Comparison of ENCODE assay signal across 10 cellular contexts in genomic region chr11:128208329-128209220, GRCh38.
DNase-seq lines count a peak whose midpoint lies in the region; ATAC-seq and TF ChIP-seq lines count a peak whose summit lies in the region.
"Had no signal": no experiment of that assay in that cellular context is flagged by ENCODE, and none has a peak within 500 bp of the region (broad histone marks: within the 10 kb centered on the region; RNA-seq: fewer than 3 reads in every experiment).

No MANE protein-coding gene starts in this region.

- peaks cover 27% of the 10 kb centered on the region for H3F3A ChIP-seq in PC-3 (ENCODE audit: low read length, unreplicated experiment)

- H3K9ac ChIP-seq in PC-3 (ENCODE audit: low read length), result peak overlapping the region; percentile 85
- H3K9ac ChIP-seq in fibroblast of lung (ENCODE audit: insufficient read depth, low read length), result no peak overlapping the region

- WGBS in psoas muscle, 3 donors, result 32 to 37% (median 34%) methylated on average over 6 of the region's 6 CpGs

- intact Hi-C loops in Calu3 (cut with micrococcal nuclease; ENCODE audit: unreplicated experiment) (loop anchor here (1.0 to 2.0 kb wide), 3 partner anchors 28 to 240 kb away; no protein-coding TSS in a partner anchor), PC-3 (cut with micrococcal nuclease) (loop anchor here (1.0 to 5.0 kb wide), 6 partner anchors 28 to 1434 kb away; no protein-coding TSS in a partner anchor), psoas muscle (cut with DNase I) (no loop called here)

- H3K4me2 ChIP-seq in PC-3 (ENCODE audit: low read length), result peak overlapping the region; percentile 88
- H3K4me2 ChIP-seq in fibroblast of lung (ENCODE audit: extremely low read depth, insufficient read depth, low read length), result no peak overlapping the region

- DNase-seq in Calu3 (peak; percentile 46), PC-3 (peak; percentile 99), fibroblast of lung (ENCODE audit: low read depth in 2 of 2) (peak; percentile 96 to 98), psoas muscle (no peak)
- DNase-seq in activated CD4-positive, CD25-positive, alpha-beta regulatory T cell (lab: John Stamatoyannopoulos, UW), result no peak
- no peak for DNase-seq in activated T-cell treated with anti-CD3 and anti-CD28 coated beads, Interleukin-2, amount 50 U/mL, for 4 hours
- DNase-seq: NCI-H510A treated with DMSO at 0.1 percent for 48 hours; stimulated activated CD4-positive, alpha-beta T cell treated with anti-CD3 and anti-CD28 coated beads, Interleukin-12 subunit alpha, Interleukin-12 subunit beta, amount 100 ng/mL, for 4 hours had no signal

- no peaks in the 10 kb centered on the region for H3K9me2 ChIP-seq in PC-3 (replicated peaks; ENCODE audit: low read length)

- ATAC-seq in PC-3 (peak; percentile 59), psoas muscle (peak in 3 of 4 donors; percentile 57 to 63 (median 59)), HG02588 (IDR thresholded peaks at IDR 0.05; ENCODE audit: unreplicated experiment) (no peak), GM18909 (IDR thresholded peaks at IDR 0.05; ENCODE audit: poor library complexity, unreplicated experiment) (no peak)
- ATAC-seq in activated T-cell treated with anti-CD3 and anti-CD28 coated beads, Interleukin-2, amount 50 U/mL, for 4 hours, result no peak

- H3K79me2 ChIP-seq in PC-3 (ENCODE audit: low read length), result no peaks in the 10 kb centered on the region
- no peaks in the 10 kb centered on the region for H3K79me2 ChIP-seq in fibroblast of lung (ENCODE audit: control insufficient read depth, insufficient read depth, low read length)

- no peaks in the 10 kb centered on the region for H4K20me1 ChIP-seq in PC-3 (ENCODE audit: low read length)
- no peaks in the 10 kb centered on the region for H4K20me1 ChIP-seq in fibroblast of lung (ENCODE audit: control insufficient read depth, extremely low read depth, insufficient read depth, low read length)

- H3K4me3 ChIP-seq in PC-3 (ENCODE audit: low read length) (peak overlapping the region; percentile 59), fibroblast of lung (replicated peaks in 1 of 4; ENCODE audit: control extremely low read depth in 1 of 4, insufficient read depth in 1 of 4, low read depth in 3 of 4, low read length in 4 of 4) (no peak overlapping the region), psoas muscle (no peak overlapping the region)

- H3K4me1 Mint-ChIP-seq in Calu3 (ENCODE audit: low read depth, unreplicated experiment), result peaks cover 34% of the 10 kb centered on the region
- no peaks in the 10 kb centered on the region for H3K4me1 Mint-ChIP-seq in activated T-cell treated with anti-CD3 and anti-CD28 coated beads, Interleukin-2, amount 50 U/mL, for 4 hours (ENCODE audit: low read depth)

- H3K27ac ChIP-seq in PC-3 (ENCODE audit: low read length) (peak overlapping the region; percentile 97), fibroblast of lung (ENCODE audit: insufficient read depth, low read length) (no peak overlapping the region), psoas muscle (no peak overlapping the region)

- peak overlapping the region; percentile 100 for H3K27ac Mint-ChIP-seq in Calu3 (ENCODE audit: unreplicated experiment)

- H3K36me3 ChIP-seq in PC-3 (ENCODE audit: low read depth, low read length), result 0 out of 2 replicates have a peak, but pooled peaks cover 6% of the 10 kb centered on the region
- no peaks in the 10 kb centered on the region for H3K36me3 ChIP-seq in fibroblast of lung (ENCODE audit: control insufficient read depth, insufficient read depth, low read length)
- no peaks in the 10 kb centered on the region for H3K36me3 ChIP-seq in psoas muscle (ENCODE audit: insufficient read depth in 1 of 2, low read depth in 1 of 2)

- H2AFZ ChIP-seq in PC-3 (ENCODE audit: low read length) (no peak overlapping the region), fibroblast of lung (ENCODE audit: low read length) (no peak overlapping the region)

- H3K4me1 ChIP-seq in PC-3 (ENCODE audit: insufficient read depth, low read length) (peaks cover 51% of the 10 kb centered on the region), fibroblast of lung (ENCODE audit: control insufficient read depth, extremely low read depth, insufficient read depth, low read length) (peaks cover 18% of the 10 kb centered on the region), psoas muscle (no peaks in the 10 kb centered on the region)

- H3K36me3 Mint-ChIP-seq in Calu3 (ENCODE audit: insufficient read depth, unreplicated experiment), result peaks cover 28% of the 10 kb centered on the region
- H3K36me3 Mint-ChIP-seq in activated T-cell treated with anti-CD3 and anti-CD28 coated beads, Interleukin-2, amount 50 U/mL, for 4 hours (ENCODE audit: insufficient read depth), result peaks cover 1% of the 10 kb centered on the region

- CTCF ChIA-PET in Calu3 (lab: Charles Lee) (interaction anchor here (0.6 kb wide), 2 partner anchors 300 to 622 kb away, joined by 3 to 5 read pairs; no protein-coding TSS in a partner anchor), PC-3 (lab: Charles Lee) (no interaction called here)

- no peaks in the 10 kb centered on the region for H3K27me3 Mint-ChIP-seq in Calu3 (ENCODE audit: unreplicated experiment)
- H3K27me3 Mint-ChIP-seq in activated T-cell treated with anti-CD3 and anti-CD28 coated beads, Interleukin-2, amount 50 U/mL, for 4 hours (ENCODE audit: low read depth), result no peaks in the 10 kb centered on the region

- no peaks in the 10 kb centered on the region for H3K9me3 Mint-ChIP-seq in Calu3 (ENCODE audit: low read depth, unreplicated experiment)
- peaks cover 8% of the 10 kb centered on the region for H3K9me3 Mint-ChIP-seq in activated T-cell treated with anti-CD3 and anti-CD28 coated beads, Interleukin-2, amount 50 U/mL, for 4 hours

- H3K4me3 Mint-ChIP-seq in Calu3 (ENCODE audit: low read depth, unreplicated experiment), result peak overlapping the region; percentile 36
- no peak overlapping the region for H3K4me3 Mint-ChIP-seq in activated T-cell treated with anti-CD3 and anti-CD28 coated beads, Interleukin-2, amount 50 U/mL, for 4 hours

- POLR2A ChIA-PET in PC-3 (lab: Charles Lee; ENCODE audit: unreplicated experiment), result interaction anchor here (0.6 to 1.2 kb wide), 5 partner anchors 71 to 446 kb away, joined by 3 to 7 read pairs (median 3); no protein-coding TSS in a partner anchor

- H3K9me3 ChIP-seq in PC-3 (ENCODE audit: low read length) (no peaks in the 10 kb centered on the region), fibroblast of lung (ENCODE audit: control insufficient read depth, insufficient read depth, low read depth, low read length) (no peaks in the 10 kb centered on the region), psoas muscle (no peaks in the 10 kb centered on the region)

- TSS peak; percentile 66 for BruUV-seq in Calu3 (replicated peaks; lab: Mats Ljungman, UMichigan)
- TSS peak; percentile 67 for BruUV-seq in PC-3 (replicated peaks; lab: Mats Ljungman, UMichigan)

- no peak for TF ChIP-seq CTCF in Calu3 (IDR thresholded peaks at IDR 0.05; ENCODE audit: unreplicated experiment)
- TF ChIP-seq CTCF in PC-3 (conservative IDR thresholded peaks at IDR 0.05; ENCODE audit: low read depth, low read length), result no peak
- TF ChIP-seq CTCF in fibroblast of lung (conservative IDR thresholded peaks at IDR 0.05 in 1 of 2, IDR thresholded peaks at IDR 0.05 in 1 of 2; ENCODE audit: low read depth in 1 of 2, low read length in 2 of 2), result no peak
- TF ChIP-seq CTCF in psoas muscle (IDR thresholded peaks at IDR 0.05), result no peak

- H3K27me3 ChIP-seq in PC-3 (ENCODE audit: low read length) (no peaks in the 10 kb centered on the region), fibroblast of lung (ENCODE audit: control insufficient read depth, insufficient read depth, low read length) (no peaks in the 10 kb centered on the region), psoas muscle (ENCODE audit: insufficient read depth in 3 of 3, low read length in 2 of 3) (no peaks in the 10 kb centered on the region)

Comparison
In these comparisons a context has a peak if more than half of its experiments do, and no peak if none do; other contexts are left out.
1. DNase-seq: peak in Calu3 (single experiment), PC-3 (single experiment) and fibroblast of lung (2 of 2); none in psoas muscle (0 of 2), activated CD4-positive, CD25-positive, alpha-beta regulatory T cell (0 of 4) and activated T-cell treated with anti-CD3 and anti-CD28 coated beads, Interleukin-2, amount 50 U/mL, for 4 hours (single experiment).
2. ATAC-seq: peak in PC-3 (single experiment) and psoas muscle (3 of 4); none in HG02588 (single experiment), activated T-cell treated with anti-CD3 and anti-CD28 coated beads, Interleukin-2, amount 50 U/mL, for 4 hours (0 of 2) and GM18909 (single experiment).
3. intact Hi-C loops: an anchor here in Calu3 (1.0 to 2.0 kb wide) and PC-3 (1.0 to 5.0 kb wide); none called in psoas muscle.